Comparison of ENCODE assay signal across 8 cellular contexts in genomic region chr2:38922389-38922788, GRCh38. TPM values are rescaled to one million over a fixed set of nuclear protein-coding genes. Genes with fewer than 3 reads are reported as not detected.
"Had no signal": no experiment of that assay in that cellular context is flagged by ENCODE, and none has a peak within 500 bp of the region (broad histone marks: within the 10 kb centered on the region; RNA-seq: fewer than 3 reads in every experiment).

No MANE protein-coding gene starts in this region.

- H3K27ac ChIP-seq: GM23248 had no signal

- H3K27me3 Mint-ChIP-seq: IgD-negative memory B cell had no signal

- H3K4me1 Mint-ChIP-seq: IgD-negative memory B cell had no signal

- H2AFZ ChIP-seq: GM23248 had no signal

- H3K27ac Mint-ChIP-seq: H9, IgD-negative memory B cell had no signal

- DNase-seq: GM23248, H9, HCEC 1CT, KBM-7 had no signal

- H3K4me3 Mint-ChIP-seq: H9, IgD-negative memory B cell had no signal

- H3K4me3 ChIP-seq: GM23248 had no signal

- H3K9me3 Mint-ChIP-seq: H9, IgD-negative memory B cell had no signal

- H3K9ac ChIP-seq: GM23248 had no signal

- FAIRE-seq: H1, H54, HTR-8/SVneo had no signal

RNA-seq across cellular contexts. Expression of gene ARHGEF33, which starts 32.7 kb away (rescaled TPM):
- polyA plus RNA-seq: IgD-negative memory B cell had no signal
